ENCODE assay signal across 27 cellular contexts in genomic region chr4:128725405-128725804, GRCh38.
DNase-seq lines count a peak whose midpoint lies in the region; ATAC-seq, FAIRE-seq and TF ChIP-seq lines count a peak whose summit lies in the region.
"Had no signal": no experiment of that assay in that cellular context is flagged by ENCODE, and none has a peak within 500 bp of the region (broad histone marks: within the 10 kb centered on the region; RNA-seq: fewer than 3 reads in every experiment).

No MANE protein-coding gene starts in this region.

- TF ChIP-seq POLR2A in K562 (conservative IDR thresholded peaks at IDR 0.05) (no peak), prostate gland (IDR thresholded peaks at IDR 0.05) (no peak)

- CTCF ChIA-PET in K562 (lab: Yijun Ruan, JAX; ENCODE audit: low intra/inter-chr PET ratio) = no interaction called here

- no peaks in the 10 kb centered on the region; the same call in 1 of the 2 replicates for H4K20me1 ChIP-seq in K562 (replicated peaks; ENCODE audit: control insufficient read depth, insufficient read depth, low read length)

- in situ Hi-C loops in K562 (cut with MboI) = no loop called here

- DNase-seq in K562 (ENCODE audit: extremely low read depth in 1 of 4, low spot score in 3 of 4) = no peak
- peak; percentile 57 for DNase-seq in islet precursor cell
- DNase-seq in prostate gland (ENCODE audit: low spot score) = peak; percentile 44
- DNase-seq: ACHN; activated CD8-positive, alpha-beta T cell treated with anti-CD3 and anti-CD28 coated beads for 36 hours; activated naive CD4-positive, alpha-beta T cell treated with anti-CD3 and anti-CD28 coated beads for 36 hours; CD4-positive, alpha-beta memory T cell; immature natural killer cell; Karpas-422; NCI-H1417 treated with DMSO at 0.1 percent for 48 hours; NCI-H2029 treated with DMSO at 0.1 percent for 48 hours; NCI-H524 treated with DMSO at 0.1 percent for 48 hours; right cardiac atrium; SHP77; spleen; stimulated activated CD8-positive, alpha-beta memory T cell treated with anti-CD3 and anti-CD28 coated beads, Interleukin-4, amount 100 ng/mL, for 48 hours; stimulated activated naive CD8-positive, alpha-beta T cell treated with anti-CD3 and anti-CD28 coated beads, Interleukin-15, amount 100 ng/mL, for 72 hours; thyroid gland had no signal

- H3K27ac ChIP-seq in HUES64 (ENCODE audit: low read depth, low read length) (peak overlapping the region; percentile 7; the same call in 1 of the 2 replicates), K562 (ENCODE audit: extremely low read depth, low read depth, low read length) (no peak overlapping the region), prostate gland (no peak overlapping the region)
- H3K27ac ChIP-seq: gastroesophageal sphincter, spleen, thyroid gland had no signal

- WGBS in HUES64 = 41% methylated on average over 2 of the region's 2 CpGs
- WGBS in K562 (ENCODE audit: insufficient coverage, low coverage, missing lambda C conversion rate) = 4% methylated on average over 2 of the region's 2 CpGs
- WGBS in prostate gland = 20% methylated on average over 2 of the region's 2 CpGs

- no peaks in the 10 kb centered on the region for H3K36me3 ChIP-seq in HUES64 (ENCODE audit: insufficient read depth, low read length)
- no peaks in the 10 kb centered on the region for H3K36me3 ChIP-seq in K562 (ENCODE audit: control insufficient read depth, insufficient read depth, low read length)
- H3K36me3 ChIP-seq in prostate gland = no peaks in the 10 kb centered on the region
- H3K36me3 ChIP-seq: gastroesophageal sphincter, spleen, thyroid gland had no signal

- ATAC-seq in K562 (peak; percentile 37; the same call in 2 of the 3 replicates), GM21423 (IDR thresholded peaks at IDR 0.05; ENCODE audit: unreplicated experiment) (no peak), HG03460 (IDR thresholded peaks at IDR 0.05; ENCODE audit: unreplicated experiment) (no peak), HG03280 (IDR thresholded peaks at IDR 0.05; ENCODE audit: unreplicated experiment) (no peak)
- ATAC-seq: activated CD8-positive, alpha-beta T cell treated with anti-CD3 and anti-CD28 coated beads for 36 hours; gastroesophageal sphincter; Panc1; right cardiac atrium; stimulated activated naive CD8-positive, alpha-beta T cell treated with anti-CD3 and anti-CD28 coated beads, Interleukin-15, amount 100 ng/mL, for 72 hours had no signal

- no peaks in the 10 kb centered on the region for H3K27me3 ChIP-seq in HUES64 (ENCODE audit: insufficient read depth, low read length)
- no peaks in the 10 kb centered on the region for H3K27me3 ChIP-seq in K562 (ENCODE audit: control insufficient read depth in 2 of 2, insufficient read depth in 2 of 2, low read length in 2 of 2)
- H3K27me3 ChIP-seq in prostate gland (replicated peaks; ENCODE audit: insufficient read depth) = no peaks in the 10 kb centered on the region
- H3K27me3 ChIP-seq: gastroesophageal sphincter, spleen, thyroid gland had no signal

- no TSS peak for BruUV-seq in K562 (replicated peaks; lab: Mats Ljungman, UMichigan)

- no peaks in the 10 kb centered on the region for H3K79me2 ChIP-seq in K562 (ENCODE audit: control insufficient read depth, insufficient read depth, low read length)

- TF ChIP-seq EP300 in K562 (IDR thresholded peaks at IDR 0.05; ENCODE audit: low read length) = no peak

- POLR2A ChIA-PET in K562 (lab: Yijun Ruan, JAX) = interaction anchor here (1.0 kb wide), 1 partner anchor 18 kb away, joined by 3 read pairs; no protein-coding TSS in a partner anchor

- H3K9ac ChIP-seq in HUES64 (ENCODE audit: low read depth, low read length) = no peak overlapping the region; the same call in 1 of the 2 replicates
- no peak overlapping the region for H3K9ac ChIP-seq in K562 (ENCODE audit: insufficient read depth in 1 of 2, low read depth in 2 of 2, low read length in 2 of 2)

- H3K9me1 ChIP-seq in K562 (ENCODE audit: control insufficient read depth, insufficient read depth, low read length) = no peaks in the 10 kb centered on the region

- no peak for TF ChIP-seq RAD21 in K562 (CRISPR knock-in tag; conservative IDR thresholded peaks at IDR 0.05 in 1 of 2, IDR thresholded peaks at IDR 0.05 in 1 of 2)

- intact Hi-C loops in K562 (cut with micrococcal nuclease) (no loop called here), prostate gland (cut with DNase I) (no loop called here)

- H3K9me3 ChIP-seq in HUES64 (ENCODE audit: insufficient read depth, low read depth, low read length) (no peaks in the 10 kb centered on the region), K562 (replicated peaks; ENCODE audit: control insufficient read depth, insufficient read depth, low read depth, low read length) (no peaks in the 10 kb centered on the region), prostate gland (no peaks in the 10 kb centered on the region)
- H3K9me3 ChIP-seq: gastroesophageal sphincter, spleen, thyroid gland had no signal

- TF ChIP-seq CTCF in K562 (IDR thresholded peaks at IDR 0.05 in 2 of 3, conservative IDR thresholded peaks at IDR 0.05 in 1 of 3; ENCODE audit: insufficient read depth in 2 of 3, low read depth in 1 of 3, low read length in 3 of 3) (no peak), prostate gland (IDR thresholded peaks at IDR 0.05) (no peak)

- H3K4me3 ChIP-seq in HUES64 (ENCODE audit: low read length) (no peak overlapping the region), K562 (no peak overlapping the region), prostate gland (no peak overlapping the region)
- H3K4me3 ChIP-seq: gastroesophageal sphincter, spleen, thyroid gland had no signal

- H3K4me2 ChIP-seq in K562 (ENCODE audit: insufficient read depth, low read length) = no peak overlapping the region

- H3K4me1 ChIP-seq in HUES64 (ENCODE audit: insufficient read depth, low read length) = peaks cover 36% of the 10 kb centered on the region
- H3K4me1 ChIP-seq in K562 (replicated peaks in 1 of 2; ENCODE audit: control insufficient read depth in 2 of 2, insufficient read depth in 2 of 2, low read length in 2 of 2) = peaks cover 5 to 6% of the 10 kb centered on the region in 2 experiments; a peak in 3 of 5 replicates
- no peaks in the 10 kb centered on the region for H3K4me1 ChIP-seq in prostate gland (replicated peaks)
- H3K4me1 ChIP-seq: gastroesophageal sphincter, spleen, thyroid gland had no signal

- H2AFZ ChIP-seq in K562 (ENCODE audit: low read depth, low read length) = peak overlapping the region; percentile 69

- no peak for FAIRE-seq in K562 (lab: Jason Lieb, UNC)
- FAIRE-seq: D721Med, endometrium, GM18507 had no signal

TF ChIP-seq in K562, 482 proteins besides CTCF, POLR2A, EP300 and RAD21:
- no peak for TF ChIP-seq DDX20 (tag; IDR thresholded peaks at IDR 0.05; ENCODE audit: low read depth)
- no peak for TF ChIP-seq MTA2 (IDR thresholded peaks at IDR 0.05; ENCODE audit: low read depth)
- no peak for TF ChIP-seq MTA1 (IDR thresholded peaks at IDR 0.05; ENCODE audit: borderline replicate concordance)
- TF ChIP-seq NUFIP1 (IDR thresholded peaks at IDR 0.05; ENCODE audit: partially characterized antibody) = no peak
- no peak for TF ChIP-seq ZNF766 (CRISPR knock-in tag; conservative IDR thresholded peaks at IDR 0.05)
TF ChIP-seq in K562: peak in this region for 0.

Comparison
In these comparisons a context has a peak if more than half of its experiments do, and no peak if none do; other contexts are left out.
1. DNase-seq: peak in islet precursor cell (single experiment) and prostate gland (single experiment); none in K562 (0 of 4).